Comparison of ENCODE assay signal across 15 cellular contexts in genomic region chr14:22539831-22540230, GRCh38. TPM values are rescaled to one million over a fixed set of nuclear protein-coding genes. Genes with fewer than 3 reads are reported as not detected.
DNase-seq lines count a peak whose midpoint lies in the region; ATAC-seq and TF ChIP-seq lines count a peak whose summit lies in the region.
"Had no signal": no experiment of that assay in that cellular context is flagged by ENCODE, and none has a peak within 500 bp of the region (broad histone marks: within the 10 kb centered on the region; RNA-seq: fewer than 3 reads in every experiment).

No MANE protein-coding gene starts in this region.

- CTCF ChIA-PET in CD4-positive, alpha-beta T cell (lab: Charles Lee) = interaction anchor here (1.5 to 4.8 kb wide), 4 partner anchors 13 to 30 kb away, joined by 3 to 24 read pairs (median 13); no protein-coding TSS in a partner anchor
- CTCF ChIA-PET in activated CD4-positive, alpha-beta memory T cell treated with anti-CD3 and anti-CD28 coated beads, Interleukin-2, amount 10 ng/mL, durations not matched to agents 7 days and 5 days (lab: Charles Lee) = interaction anchor here (1.5 to 7.0 kb wide), 5 partner anchors 10 to 31 kb away, joined by 3 to 55 read pairs (median 13); no protein-coding TSS in a partner anchor

- H3K27me3 Mint-ChIP-seq in CD4-positive, alpha-beta T cell = no peaks in the 10 kb centered on the region
- H3K27me3 Mint-ChIP-seq in activated CD4-positive, alpha-beta memory T cell treated with anti-CD3 and anti-CD28 coated beads, Interleukin-2, amount 10 ng/mL, durations not matched to agents 7 days and 5 days = no peaks in the 10 kb centered on the region

- no peak for DNase-seq in activated CD4-positive, CD25-positive, alpha-beta regulatory T cell (lab: John Stamatoyannopoulos, UW)
- DNase-seq in CD4-positive, alpha-beta T cell = no peak
- DNase-seq in activated CD4-positive, alpha-beta memory T cell treated with anti-CD3 and anti-CD28 coated beads, Interleukin-2, amount 10 ng/mL, durations not matched to agents 7 days and 5 days = no peak
- DNase-seq in kidney tubule cell (ENCODE audit: low spot score) = peak; percentile 30
- no peak for DNase-seq in HPDE6-E6E7 (ENCODE audit: extremely low spot score)
- DNase-seq: brain microvascular endothelial cell, islet precursor cell, MV-4-11, NCI-H526 treated with DMSO at 0.1 percent for 48 hours, PC-9, upper lobe of left lung had no signal

- peak; percentile 15 to 30 for ATAC-seq in activated CD4-positive, CD25-positive, alpha-beta regulatory T cell treated with anti-CD3 and anti-CD28 coated beads, Interleukin-2, amount 50 U/mL, for 24 hours
- peak; percentile 10 for ATAC-seq in CD4-positive, alpha-beta T cell (ENCODE audit: poor library complexity)
- ATAC-seq in HG02642 (IDR thresholded peaks at IDR 0.05; ENCODE audit: poor library complexity, unreplicated experiment) (no peak), HG03045 (IDR thresholded peaks at IDR 0.05; ENCODE audit: unreplicated experiment) (no peak)

- H3K27ac Mint-ChIP-seq in CD4-positive, alpha-beta T cell = peak overlapping the region; percentile 93
- H3K27ac Mint-ChIP-seq in activated CD4-positive, alpha-beta memory T cell treated with anti-CD3 and anti-CD28 coated beads, Interleukin-2, amount 10 ng/mL, durations not matched to agents 7 days and 5 days = peak overlapping the region; percentile 87

- POLR2A ChIA-PET in CD4-positive, alpha-beta T cell (lab: Charles Lee) = interaction anchor here (0.8 to 8.3 kb wide), 11 partner anchors 11 to 543 kb away, joined by 3 to 331 read pairs (median 8); no protein-coding TSS in a partner anchor
- POLR2A ChIA-PET in activated CD4-positive, alpha-beta memory T cell treated with anti-CD3 and anti-CD28 coated beads, Interleukin-2, amount 10 ng/mL, durations not matched to agents 7 days and 5 days (lab: Charles Lee) = interaction anchor here (0.6 to 8.3 kb wide), 16 partner anchors 10 to 699 kb away, joined by 3 to 484 read pairs (median 8); no protein-coding TSS in a partner anchor

- H3K4me1 Mint-ChIP-seq in CD4-positive, alpha-beta T cell (ENCODE audit: low read depth) = peaks cover 100% of the 10 kb centered on the region
- H3K4me1 Mint-ChIP-seq in activated CD4-positive, alpha-beta memory T cell treated with anti-CD3 and anti-CD28 coated beads, Interleukin-2, amount 10 ng/mL, durations not matched to agents 7 days and 5 days = peaks cover 96% of the 10 kb centered on the region

- intact Hi-C loops in CD4-positive, alpha-beta T cell (cut with DNase I, micrococcal nuclease) = loop anchor here in 1 of 2 experiments (1.0 kb wide), 2 partner anchors 9 to 10 kb away; no protein-coding TSS in a partner anchor

- H3K4me3 Mint-ChIP-seq in CD4-positive, alpha-beta T cell = peak overlapping the region; percentile 81
- peak overlapping the region; percentile 69 for H3K4me3 Mint-ChIP-seq in activated CD4-positive, alpha-beta memory T cell treated with anti-CD3 and anti-CD28 coated beads, Interleukin-2, amount 10 ng/mL, durations not matched to agents 7 days and 5 days

- H3K9me3 ChIP-seq in CD4-positive, alpha-beta T cell (ENCODE audit: control insufficient read depth, low read length) = no peaks in the 10 kb centered on the region
- H3K9me3 ChIP-seq: neutrophil, upper lobe of left lung had no signal

- no peaks in the 10 kb centered on the region for H3K27me3 ChIP-seq in CD4-positive, alpha-beta T cell (ENCODE audit: control insufficient read depth, insufficient read depth, low read length)
- H3K27me3 ChIP-seq: brain microvascular endothelial cell, neutrophil, upper lobe of left lung had no signal

- peaks cover 100% of the 10 kb centered on the region for H3K36me3 Mint-ChIP-seq in CD4-positive, alpha-beta T cell (ENCODE audit: low read depth)
- peaks cover 97% of the 10 kb centered on the region for H3K36me3 Mint-ChIP-seq in activated CD4-positive, alpha-beta memory T cell treated with anti-CD3 and anti-CD28 coated beads, Interleukin-2, amount 10 ng/mL, durations not matched to agents 7 days and 5 days (ENCODE audit: low read depth)

- TF ChIP-seq CTCF in CD4-positive, alpha-beta T cell (IDR thresholded peaks at IDR 0.05) = no peak

- H3K9me3 Mint-ChIP-seq in CD4-positive, alpha-beta T cell = no peaks in the 10 kb centered on the region
- H3K9me3 Mint-ChIP-seq in activated CD4-positive, alpha-beta memory T cell treated with anti-CD3 and anti-CD28 coated beads, Interleukin-2, amount 10 ng/mL, durations not matched to agents 7 days and 5 days = no peaks in the 10 kb centered on the region

- H3K27ac ChIP-seq in CD4-positive, alpha-beta T cell (ENCODE audit: low read depth, low read length) = peak overlapping the region; percentile 99
- H3K27ac ChIP-seq: brain microvascular endothelial cell, neutrophil, PC-9 had no signal

RNA-seq across cellular contexts. Expression of gene DAD1, which starts 49.2 kb away (rescaled TPM):
- 10 to 100 TPM; 41.8 to 44.1 TPM for total RNA-seq in CD4-positive, alpha-beta T cell
- total RNA-seq in activated CD4-positive, alpha-beta memory T cell treated with anti-CD3 and anti-CD28 coated beads, Interleukin-2, amount 10 ng/mL, durations not matched to agents 7 days and 5 days = 100 to 1,000 TPM; 160 to 167 TPM

RNA-seq across cellular contexts. Expression of gene ABHD4, which starts 58.3 kb away (rescaled TPM):
- 1 to 10 TPM; 7.1 to 8.9 TPM for total RNA-seq in CD4-positive, alpha-beta T cell
- total RNA-seq in activated CD4-positive, alpha-beta memory T cell treated with anti-CD3 and anti-CD28 coated beads, Interleukin-2, amount 10 ng/mL, durations not matched to agents 7 days and 5 days = 10 to 100 TPM; 16.7 to 20.7 TPM

Comparison
In these comparisons a context has a peak if more than half of its experiments do, and no peak if none do; other contexts are left out.
1. ATAC-seq: peak in activated CD4-positive, CD25-positive, alpha-beta regulatory T cell treated with anti-CD3 and anti-CD28 coated beads, Interleukin-2, amount 50 U/mL, for 24 hours (2 of 2) and CD4-positive, alpha-beta T cell (single experiment); none in HG02642 (single experiment) and HG03045 (single experiment).